5 cellular contexts compared by ENCODE assay signal in genomic region chr22:42112793-42113192, GRCh38. TPM values are rescaled to one million over a fixed set of nuclear protein-coding genes. Genes with fewer than 3 reads are reported as not detected.
DNase-seq lines count a peak whose midpoint lies in the region; ATAC-seq and TF ChIP-seq lines count a peak whose summit lies in the region.
"Not testable (repeated sequence)": the region's sequence is repeated elsewhere in the genome, so short reads cannot be mapped to it uniquely, and the experiment has no call there.
"Had no signal": no experiment of that assay in that cellular context is flagged by ENCODE, and none has a peak within 500 bp of the region (broad histone marks: within the 10 kb centered on the region; RNA-seq: fewer than 3 reads in every experiment).

No MANE protein-coding gene starts in this region.

- H3K36me3 ChIP-seq in GM06990 (ENCODE audit: control insufficient read depth, insufficient read depth, low read length); brain microvascular endothelial cell (replicated peaks); right lobe of liver: not testable (repeated sequence)

- not testable (repeated sequence) for H3K27me3 ChIP-seq in GM06990 (replicated peaks; ENCODE audit: control insufficient read depth, insufficient read depth, low read length); brain microvascular endothelial cell (replicated peaks); right lobe of liver

- intact Hi-C loops in right lobe of liver (cut with DNase I): not testable (repeated sequence)

- not testable (repeated sequence) for H3K27ac ChIP-seq in brain microvascular endothelial cell, right lobe of liver

- H3K4me1 ChIP-seq in right lobe of liver: not testable (repeated sequence)

- not testable (repeated sequence) for DNase-seq in GM06990 (ENCODE audit: extremely low read depth, insufficient read length); brain microvascular endothelial cell; right lobe of liver
- peak; percentile 28 for DNase-seq in NCI-H1694 (lab: John Stamatoyannopoulos, UW)

- ATAC-seq in right lobe of liver: not testable (repeated sequence)

- in situ Hi-C loops in brain microvascular endothelial cell (cut with HindIII; ENCODE audit: low pct_ligation_motif_present, low sequenced_read_pairs): not testable (repeated sequence)

- TF ChIP-seq POLR2A in right lobe of liver (IDR thresholded peaks at IDR 0.05): not testable (repeated sequence)

- not testable (repeated sequence) for H3K4me3 ChIP-seq in GM06990 (replicated peaks; ENCODE audit: low read depth, low read length); brain microvascular endothelial cell (ENCODE audit: low read depth, low read length); right lobe of liver

- TF ChIP-seq CTCF in GM06990 (IDR thresholded peaks at IDR 0.05; ENCODE audit: insufficient read depth, low read length, poor library complexity, severe bottlenecking): peak; percentile 28
- peak; percentile 47 for TF ChIP-seq CTCF in brain microvascular endothelial cell (IDR thresholded peaks at IDR 0.05; ENCODE audit: low read depth, low read length, missing control alignments)
- TF ChIP-seq CTCF in right lobe of liver (IDR thresholded peaks at IDR 0.05): peak; percentile 16 to 38 (median 22)

- 3% methylated on average over 4 of the region's 4 CpGs for WGBS in right lobe of liver (ENCODE audit: insufficient coverage, low coverage, low lambda C conversion rate, missing lambda C conversion rate)

- H3K9me3 ChIP-seq in right lobe of liver: not testable (repeated sequence)

RNA-seq across cellular contexts. Expression of gene CYP2D6, which starts 17.8 kb away (rescaled TPM):
- total RNA-seq in right lobe of liver: 100 to 1,000 TPM; 104 to 400 (median 283) TPM
- total RNA-seq: M059J had no signal

RNA-seq across cellular contexts. Expression of gene NDUFA6, which starts 22.2 kb away (rescaled TPM):
- 10 to 100 TPM; 34.9 to 67.5 (median 51.6) TPM for total RNA-seq in right lobe of liver

RNA-seq across cellular contexts. Expression of gene SMDT1, which starts 33.3 kb away (rescaled TPM):
- total RNA-seq in right lobe of liver: 10 to 100 TPM in 4 of 6 experiments, 1 to 10 TPM in 2; 6.7 to 78.1 (median 60.9) TPM

RNA-seq across cellular contexts. Expression of gene PHETA2, which starts 38.7 kb away (rescaled TPM):
- 1 to 10 TPM in 3 of 6 experiments, under 1 TPM in 3; 0.51 to 1.4 (median 0.97) TPM for total RNA-seq in right lobe of liver

RNA-seq across cellular contexts. Expression of gene NAGA, which starts 42.2 kb away (rescaled TPM):
- total RNA-seq in right lobe of liver: 10 to 100 TPM; 17.6 to 27.9 (median 23.0) TPM
